In genomic region chr6:129134535-129134934, GRCh38 we compare ENCODE assay signal across 17 cellular contexts.
DNase-seq lines count a peak whose midpoint lies in the region; ATAC-seq, FAIRE-seq and TF ChIP-seq lines count a peak whose summit lies in the region.
"Had no signal": no experiment of that assay in that cellular context is flagged by ENCODE, and none has a peak within 500 bp of the region (broad histone marks: within the 10 kb centered on the region; RNA-seq: fewer than 3 reads in every experiment).

No MANE protein-coding gene starts in this region.

- peak; percentile 17 for TF ChIP-seq CTCF in bronchial epithelial cell (IDR thresholded peaks at IDR 0.05; ENCODE audit: insufficient read depth, low read length, severe bottlenecking)
- TF ChIP-seq CTCF in ovary (IDR thresholded peaks at IDR 0.05), result no peak
- no peak for TF ChIP-seq CTCF in upper lobe of left lung (IDR thresholded peaks at IDR 0.05)

- H3K9me3 ChIP-seq in ovary (no peaks in the 10 kb centered on the region), upper lobe of left lung (no peaks in the 10 kb centered on the region), MG63 (no peaks in the 10 kb centered on the region)
- H3K9me3 ChIP-seq: body of pancreas had no signal

- peaks cover 6% of the 10 kb centered on the region for H3K27me3 Mint-ChIP-seq in activated T-cell treated with anti-CD3 and anti-CD28 coated beads, Interleukin-2, amount 50 U/mL, for 4 hours (ENCODE audit: low read depth)

- H3K4me1 Mint-ChIP-seq in activated T-cell treated with anti-CD3 and anti-CD28 coated beads, Interleukin-2, amount 50 U/mL, for 4 hours (ENCODE audit: low read depth), result no peaks in the 10 kb centered on the region
- H3K4me1 Mint-ChIP-seq: CD14-positive monocyte had no signal

- no peak overlapping the region for H3K4me3 Mint-ChIP-seq in activated T-cell treated with anti-CD3 and anti-CD28 coated beads, Interleukin-2, amount 50 U/mL, for 4 hours
- H3K4me3 Mint-ChIP-seq: CD14-positive monocyte, HFFc6 had no signal

- H3K4me3 ChIP-seq in bronchial epithelial cell (ENCODE audit: low read depth, low read length), result no peak overlapping the region
- H3K4me3 ChIP-seq in ovary, result no peak overlapping the region
- no peak overlapping the region for H3K4me3 ChIP-seq in upper lobe of left lung
- H3K4me3 ChIP-seq in MG63, result no peak overlapping the region
- H3K4me3 ChIP-seq: body of pancreas had no signal

- no peak for TF ChIP-seq POLR2A in ovary (IDR thresholded peaks at IDR 0.05)
- no peak for TF ChIP-seq POLR2A in upper lobe of left lung (IDR thresholded peaks at IDR 0.05)

- TF ChIP-seq EP300 in ovary (IDR thresholded peaks at IDR 0.05) (no peak), upper lobe of left lung (IDR thresholded peaks at IDR 0.05) (no peak)

- H3K27ac ChIP-seq in ovary (peak overlapping the region; percentile 75 to 89), upper lobe of left lung (peak overlapping the region; percentile 62 to 70 (median 68))
- H3K27ac ChIP-seq: body of pancreas, WERI-Rb-1 had no signal

- no peaks in the 10 kb centered on the region for H3K36me3 Mint-ChIP-seq in activated T-cell treated with anti-CD3 and anti-CD28 coated beads, Interleukin-2, amount 50 U/mL, for 4 hours (ENCODE audit: insufficient read depth)
- H3K36me3 Mint-ChIP-seq: CD14-positive monocyte had no signal

- H3K36me3 ChIP-seq in bronchial epithelial cell (ENCODE audit: control insufficient read depth, insufficient read depth, low read length), result no peaks in the 10 kb centered on the region
- H3K36me3 ChIP-seq in ovary, result no peaks in the 10 kb centered on the region
- H3K36me3 ChIP-seq in upper lobe of left lung, result no peaks in the 10 kb centered on the region
- H3K36me3 ChIP-seq in MG63, result no peaks in the 10 kb centered on the region
- H3K36me3 ChIP-seq: WERI-Rb-1 had no signal

- intact Hi-C loops in ovary (cut with DNase I), result loop anchor here in 1 of 4 donors (10.0 kb wide), 1 partner anchor 250 kb away; the partner anchor contains the start of gene LAMA2

- no peak for FAIRE-seq in bronchial epithelial cell (lab: Jason Lieb, UNC)

- H3K27me3 ChIP-seq in bronchial epithelial cell (ENCODE audit: control insufficient read depth, insufficient read depth, low read length), result no peaks in the 10 kb centered on the region
- no peaks in the 10 kb centered on the region for H3K27me3 ChIP-seq in ovary
- no peaks in the 10 kb centered on the region for H3K27me3 ChIP-seq in upper lobe of left lung
- H3K27me3 ChIP-seq in MG63, result no peaks in the 10 kb centered on the region
- H3K27me3 ChIP-seq: body of pancreas had no signal

- H3K4me1 ChIP-seq in ovary (ENCODE audit: insufficient read depth), result peaks cover 18% of the 10 kb centered on the region
- H3K4me1 ChIP-seq in upper lobe of left lung, result peaks cover 0 to 21% (median 9%) of the 10 kb centered on the region in 4 donors
- H3K4me1 ChIP-seq: body of pancreas had no signal

- no peaks in the 10 kb centered on the region for H3K9me3 Mint-ChIP-seq in activated T-cell treated with anti-CD3 and anti-CD28 coated beads, Interleukin-2, amount 50 U/mL, for 4 hours
- H3K9me3 Mint-ChIP-seq: HFFc6 had no signal

- DNase-seq in bronchial epithelial cell (ENCODE audit: low read depth), result no peak
- DNase-seq in globus pallidus (ENCODE audit: low spot score), result peak; percentile 65
- peak in 1 of 5 donors; percentile 43 for DNase-seq in ovary
- no peak for DNase-seq in upper lobe of left lung
- DNase-seq in activated CD8-positive, alpha-beta memory T cell treated with anti-CD3 and anti-CD28 coated beads, Interleukin-2, amount 50 U/mL, for 4 hours, result no peak
- DNase-seq in MG63, result no peak
- no peak for DNase-seq in activated T-cell treated with anti-CD3 and anti-CD28 coated beads, Interleukin-2, amount 50 U/mL, for 4 hours
- DNase-seq: activated gamma-delta T cell, body of pancreas, HFFc6, Kasumi-1, NCI-H187, NCI-H510A treated with DMSO at 0.1 percent for 48 hours, WERI-Rb-1 had no signal

- no peak for ATAC-seq in upper lobe of left lung (ENCODE audit: low FRiP score in 2 of 2)
- no peak for ATAC-seq in HG03469 (IDR thresholded peaks at IDR 0.05; ENCODE audit: unreplicated experiment)
- ATAC-seq in activated T-cell treated with anti-CD3 and anti-CD28 coated beads, Interleukin-2, amount 50 U/mL, for 4 hours, result no peak
- ATAC-seq: left lobe of liver had no signal
